20 cellular contexts compared by ENCODE assay signal in the genomic region with DNA sequence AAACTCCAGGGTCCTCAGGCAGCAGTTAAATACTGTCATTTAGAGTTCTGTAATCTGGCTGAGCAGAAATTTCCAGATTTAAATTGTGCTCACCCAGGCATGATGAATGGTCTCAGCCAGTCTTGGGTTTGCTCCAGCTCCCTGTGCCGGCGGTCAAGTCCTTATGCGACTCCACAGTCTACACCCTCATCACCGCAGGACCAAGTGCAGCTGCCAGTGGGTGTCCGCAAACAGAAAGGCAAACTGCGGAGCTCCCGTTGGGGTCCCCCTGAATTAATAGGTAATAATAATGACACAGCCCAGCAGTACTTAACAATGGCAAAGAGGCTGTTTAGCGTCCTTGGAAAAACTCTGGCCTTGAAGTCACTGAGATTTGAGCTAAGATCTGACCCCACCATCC. TPM values are rescaled to one million over a fixed set of nuclear protein-coding genes. Genes with fewer than 3 reads are reported as not detected.
"Had no signal": no experiment of that assay in that cellular context is flagged by ENCODE, and none has a peak within 500 bp of the region (broad histone marks: within the 10 kb centered on the region; RNA-seq: fewer than 3 reads in every experiment).

No MANE protein-coding gene starts in this region.

- H3K4me3 Mint-ChIP-seq: activated CD4-positive, alpha-beta memory T cell treated with anti-CD3 and anti-CD28 coated beads for 36 hours; activated CD4-positive, alpha-beta T cell treated with anti-CD3 and anti-CD28 coated beads for 36 hours; activated naive CD4-positive, alpha-beta T cell treated with anti-CD3 and anti-CD28 coated beads for 36 hours; natural killer cell had no signal

- H3K27ac ChIP-seq: brain microvascular endothelial cell, foreskin keratinocyte, lower lobe of right lung, tibial nerve, vagina had no signal

- DNase-seq: activated CD4-positive, alpha-beta memory T cell treated with anti-CD3 and anti-CD28 coated beads for 36 hours; activated CD4-positive, alpha-beta T cell treated with anti-CD3 and anti-CD28 coated beads for 36 hours; activated naive CD4-positive, alpha-beta T cell treated with anti-CD3 and anti-CD28 coated beads for 36 hours; brain microvascular endothelial cell; central memory CD4-positive, alpha-beta T cell; foreskin keratinocyte; hypothalamus; islet precursor cell; left colon; lower lobe of right lung; natural killer cell; stimulated activated CD4-positive, alpha-beta T cell treated with anti-CD3 and anti-CD28 coated beads, Interleukin-12 subunit alpha, Interleukin-12 subunit beta, amount 100 ng/mL, for 4 hours; stimulated activated CD4-positive, alpha-beta T cell treated with anti-CD3 and anti-CD28 coated beads, Interleukin-2, amount 100 ng/mL, for 24 hours; stimulated activated naive CD8-positive, alpha-beta T cell treated with anti-CD3 and anti-CD28 coated beads, Interleukin-15, Interleukin-2, amounts not matched to agents 100 U/mL and 50 U/mL, for 24 hours had no signal

- H3K36me3 ChIP-seq: brain microvascular endothelial cell, lower lobe of right lung, tibial nerve, vagina had no signal

- H3K27me3 ChIP-seq: vagina had no signal

- ATAC-seq: activated CD4-positive, alpha-beta T cell treated with anti-CD3 and anti-CD28 coated beads for 36 hours; foreskin keratinocyte; left colon; lower lobe of right lung; natural killer cell; stimulated activated naive CD8-positive, alpha-beta T cell treated with anti-CD3 and anti-CD28 coated beads, Interleukin-15, Interleukin-2, amounts not matched to agents 100 U/mL and 50 U/mL, for 24 hours had no signal

- H3K9me3 ChIP-seq: lower lobe of right lung, tibial nerve, vagina had no signal

- H3K4me3 ChIP-seq: lower lobe of right lung, tibial nerve, vagina had no signal

- H3K9me3 Mint-ChIP-seq: activated CD4-positive, alpha-beta memory T cell treated with anti-CD3 and anti-CD28 coated beads for 36 hours; activated naive CD4-positive, alpha-beta T cell treated with anti-CD3 and anti-CD28 coated beads for 36 hours; activated T-helper 2 cell treated with anti-CD3 and anti-CD28 coated beads, Interferon-gamma antibody, Interleukin-2, Interleukin-4, amounts not matched to agents 10 μg/mL and 5 μg/mL and 100 μg/mL, durations not matched to agents 14 hours and 24 hours and 36 hours; natural killer cell had no signal

- H3K27ac Mint-ChIP-seq: activated CD4-positive, alpha-beta memory T cell treated with anti-CD3 and anti-CD28 coated beads for 36 hours; activated CD4-positive, alpha-beta T cell treated with anti-CD3 and anti-CD28 coated beads for 36 hours; activated naive CD4-positive, alpha-beta T cell treated with anti-CD3 and anti-CD28 coated beads for 36 hours; activated T-helper 2 cell treated with anti-CD3 and anti-CD28 coated beads, Interferon-gamma antibody, Interleukin-2, Interleukin-4, amounts not matched to agents 10 μg/mL and 5 μg/mL and 100 μg/mL, durations not matched to agents 14 hours and 24 hours and 36 hours; natural killer cell had no signal

- H3K4me1 ChIP-seq: foreskin keratinocyte had no signal

- H3K36me3 Mint-ChIP-seq: activated CD4-positive, alpha-beta memory T cell treated with anti-CD3 and anti-CD28 coated beads for 36 hours; natural killer cell had no signal

RNA-seq across cellular contexts. Expression of a gene that starts 3.9 kb away (rescaled TPM):
- total RNA-seq: activated CD4-positive, alpha-beta memory T cell treated with anti-CD3 and anti-CD28 coated beads for 36 hours; activated CD4-positive, alpha-beta T cell treated with anti-CD3 and anti-CD28 coated beads for 36 hours; activated naive CD4-positive, alpha-beta T cell treated with anti-CD3 and anti-CD28 coated beads for 36 hours; activated T-helper 2 cell treated with anti-CD3 and anti-CD28 coated beads, Interferon-gamma antibody, Interleukin-2, Interleukin-4, amounts not matched to agents 10 μg/mL and 5 μg/mL and 100 μg/mL, durations not matched to agents 14 hours and 24 hours and 36 hours; fibroblast of lung; mesenteric fat pad; natural killer cell; T-helper 2 cell treated with Interferon-gamma antibody and Interleukin-4, amounts not matched to agents 100 ng/mL and 5 ng/mL, for 36 hours had no signal
